In the genomic region with DNA sequence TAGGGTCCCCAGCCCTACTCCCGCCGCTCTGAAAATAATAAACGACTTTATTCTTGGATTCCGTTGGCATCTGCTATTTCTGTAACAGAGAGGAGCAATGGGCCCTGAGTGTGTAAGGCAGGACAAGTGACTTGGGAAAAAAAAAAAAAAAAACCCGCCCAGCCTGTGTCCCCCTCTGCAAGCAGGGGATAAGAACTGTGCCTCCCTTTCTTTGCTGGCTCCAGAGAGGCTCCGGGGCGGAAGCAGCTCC, we compare ENCODE assay signal across 8 cellular contexts. TPM values are rescaled to one million over a fixed set of nuclear protein-coding genes. Genes with fewer than 3 reads are reported as not detected.
A peak's percentile ranks its signal among the peaks of the same experiment; 100 is the strongest.
DNase-seq lines count a peak whose midpoint lies in the region; ATAC-seq and TF ChIP-seq lines count a peak whose summit lies in the region.

No MANE protein-coding gene starts in this region.

- POLR2A ChIA-PET in activated CD4-positive, alpha-beta memory T cell treated with anti-CD3 and anti-CD28 coated beads for 36 hours (lab: Charles Lee), result no interaction called here

- H4K20me1 ChIP-seq in GM23338 (replicated peaks; ENCODE audit: insufficient read depth), result no peaks in the 10 kb centered on the region

- H3K4me3 ChIP-seq in GM23338 (peak overlapping the region; percentile 94), right atrium auricular region (peak overlapping the region; percentile 57 to 77), skeletal muscle satellite cell (ENCODE audit: low read length) (peak overlapping the region; percentile 83)

- CTCF ChIA-PET in activated CD4-positive, alpha-beta memory T cell treated with anti-CD3 and anti-CD28 coated beads for 36 hours (lab: Charles Lee), result no interaction called here

- peak overlapping the region; percentile 67 for H3K27ac Mint-ChIP-seq in GM23338
- H3K27ac Mint-ChIP-seq in activated CD4-positive, alpha-beta memory T cell treated with anti-CD3 and anti-CD28 coated beads for 36 hours, result peak overlapping the region; percentile 80

- H3K27me3 ChIP-seq in GM23338 (ENCODE audit: insufficient read depth) (peaks cover 23% of the 10 kb centered on the region; the same call in 1 of the 2 replicates), right atrium auricular region (no peaks in the 10 kb centered on the region), skeletal muscle satellite cell (ENCODE audit: control insufficient read depth, insufficient read depth, low read length) (no peaks in the 10 kb centered on the region)

- peak overlapping the region; percentile 87 for H3K9ac ChIP-seq in skeletal muscle satellite cell (ENCODE audit: low read depth, low read length)

- peaks cover 3% of the 10 kb centered on the region; the same call in 1 of the 3 replicates for H3K36me3 Mint-ChIP-seq in GM23338 (ENCODE audit: low read depth)
- peaks cover 5% of the 10 kb centered on the region for H3K36me3 Mint-ChIP-seq in activated CD4-positive, alpha-beta memory T cell treated with anti-CD3 and anti-CD28 coated beads for 36 hours

- TF ChIP-seq CTCF in GM23338 (conservative IDR thresholded peaks at IDR 0.05; ENCODE audit: low read depth in 2 of 2) (no peak), right atrium auricular region (IDR thresholded peaks at IDR 0.05) (no peak)

- H3K9me3 ChIP-seq in right atrium auricular region, result no peaks in the 10 kb centered on the region
- H3K9me3 ChIP-seq in skeletal muscle satellite cell (replicated peaks; ENCODE audit: low read length), result no peaks in the 10 kb centered on the region

- H3K9me2 ChIP-seq in GM23338 (ENCODE audit: insufficient read depth), result no peaks in the 10 kb centered on the region

- peaks cover 24% of the 10 kb centered on the region; the same call in 2 of the 3 replicates for H3K4me1 Mint-ChIP-seq in GM23338
- peaks cover 33% of the 10 kb centered on the region for H3K4me1 Mint-ChIP-seq in activated CD4-positive, alpha-beta memory T cell treated with anti-CD3 and anti-CD28 coated beads for 36 hours (ENCODE audit: low read depth)

- no peak for ATAC-seq in GM23338

- H3K27ac ChIP-seq in GM23338 (ENCODE audit: low read depth) (no peak overlapping the region), right atrium auricular region (peak overlapping the region; percentile 92 to 97)

- no peaks in the 10 kb centered on the region for H3K9me3 Mint-ChIP-seq in GM23338
- no peaks in the 10 kb centered on the region for H3K9me3 Mint-ChIP-seq in activated CD4-positive, alpha-beta memory T cell treated with anti-CD3 and anti-CD28 coated beads for 36 hours

- intact Hi-C loops in activated CD4-positive, alpha-beta memory T cell treated with anti-CD3 and anti-CD28 coated beads for 36 hours (cut with micrococcal nuclease), result loop anchor here (1.0 kb wide), 2 partner anchors 11 to 23 kb away; a partner anchor contains a TSS

- H3K4me2 ChIP-seq in GM23338, result peak overlapping the region; percentile 96
- peak overlapping the region; percentile 96 for H3K4me2 ChIP-seq in skeletal muscle satellite cell (ENCODE audit: low read length)

- no peak overlapping the region for H2AFZ ChIP-seq in GM23338

- no peak for DNase-seq in GM23338 (ENCODE audit: low spot score)
- no peak for DNase-seq in activated CD4-positive, alpha-beta memory T cell treated with anti-CD3 and anti-CD28 coated beads for 36 hours
- no peak for DNase-seq in right atrium auricular region (ENCODE audit: low spot score)
- DNase-seq in NCI-H1105 (lab: John Stamatoyannopoulos, UW), result no peak
- DNase-seq in COR-L47 (lab: John Stamatoyannopoulos, UW), result no peak
- DNase-seq in inferior parietal cortex (ENCODE audit: extremely low spot score), result no peak
- no peak for DNase-seq in activated CD4-positive, CD25-positive, alpha-beta regulatory T cell treated with anti-CD3 and anti-CD28 coated beads, Interleukin-2, amount 50 U/mL, for 72 hours

- H3K79me2 ChIP-seq in GM23338 (replicated peaks; ENCODE audit: insufficient read depth), result no peaks in the 10 kb centered on the region; the same call in 1 of the 2 replicates

- peaks cover 22% of the 10 kb centered on the region for H3K27me3 Mint-ChIP-seq in GM23338 (ENCODE audit: insufficient read depth, low read depth, poor library complexity)
- no peaks in the 10 kb centered on the region for H3K27me3 Mint-ChIP-seq in activated CD4-positive, alpha-beta memory T cell treated with anti-CD3 and anti-CD28 coated beads for 36 hours

- H3K4me1 ChIP-seq in GM23338 (ENCODE audit: insufficient read depth) (peaks cover 17% of the 10 kb centered on the region; the same call in 1 of the 2 replicates), right atrium auricular region (peaks cover 0 to 74% of the 10 kb centered on the region in 2 donors), skeletal muscle satellite cell (ENCODE audit: control insufficient read depth, insufficient read depth, low read length) (peaks cover 44% of the 10 kb centered on the region)

- H3F3A ChIP-seq in GM23338 (replicated peaks; ENCODE audit: low read depth), result peaks cover 13% of the 10 kb centered on the region

- no peaks in the 10 kb centered on the region for H3K36me3 ChIP-seq in GM23338 (ENCODE audit: insufficient read depth)
- no peaks in the 10 kb centered on the region for H3K36me3 ChIP-seq in right atrium auricular region
- peaks cover 4% of the 10 kb centered on the region for H3K36me3 ChIP-seq in skeletal muscle satellite cell (ENCODE audit: insufficient read depth, low read length)

- peak overlapping the region; percentile 83 for H3K4me3 Mint-ChIP-seq in GM23338
- peak overlapping the region; percentile 79 for H3K4me3 Mint-ChIP-seq in activated CD4-positive, alpha-beta memory T cell treated with anti-CD3 and anti-CD28 coated beads for 36 hours

TF ChIP-seq in GM23338, 12 proteins besides CTCF, POLR2A, EP300 and RAD21 (continues in another document):
- TF ChIP-seq, protein P1, sequence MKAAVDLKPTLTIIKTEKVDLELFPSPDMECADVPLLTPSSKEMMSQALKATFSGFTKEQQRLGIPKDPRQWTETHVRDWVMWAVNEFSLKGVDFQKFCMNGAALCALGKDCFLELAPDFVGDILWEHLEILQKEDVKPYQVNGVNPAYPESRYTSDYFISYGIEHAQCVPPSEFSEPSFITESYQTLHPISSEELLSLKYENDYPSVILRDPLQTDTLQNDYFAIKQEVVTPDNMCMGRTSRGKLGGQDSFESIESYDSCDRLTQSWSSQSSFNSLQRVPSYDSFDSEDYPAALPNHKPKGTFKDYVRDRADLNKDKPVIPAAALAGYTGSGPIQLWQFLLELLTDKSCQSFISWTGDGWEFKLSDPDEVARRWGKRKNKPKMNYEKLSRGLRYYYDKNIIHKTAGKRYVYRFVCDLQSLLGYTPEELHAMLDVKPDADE (IDR thresholded peaks at IDR 0.05), result no peak
- TF ChIP-seq ZNF331 (CRISPR knock-in tag; IDR thresholded peaks at IDR 0.05; ENCODE audit: low read depth) (no peak), CREB1 (CRISPR knock-in tag; IDR thresholded peaks at IDR 0.05; ENCODE audit: low read depth) (no peak)

RNA-seq across cellular contexts. Expression of a gene that starts 0.5 kb away (rescaled TPM):
- total RNA-seq in GM23338 (2014; rRNA removed; shearing (Covaris generic)), result 7.7 and 10.5 TPM in 2 replicates
- 31.0 and 34.4 TPM in 2 replicates for polyA plus RNA-seq in GM23338 (2016; fragmentation: Nextera tagmentation; extraction: Ambion mirVana)
- 10 to 100 TPM; 22.5 to 26.2 TPM for total RNA-seq in activated CD4-positive, alpha-beta memory T cell treated with anti-CD3 and anti-CD28 coated beads for 36 hours
- 10 to 100 TPM; 24.7 to 32.1 TPM for total RNA-seq in right atrium auricular region
- 7.9 and 9.4 TPM in 2 replicates for total RNA-seq in skeletal muscle satellite cell (2012; rRNA removed)

RNA-seq across cellular contexts. Expression of a gene that starts 3.8 kb away (rescaled TPM):
- total RNA-seq in GM23338 (2014; rRNA removed; shearing (Covaris generic)), result 35.1 and 67.0 TPM in 2 replicates
- 31.1 and 33.9 TPM in 2 replicates for polyA plus RNA-seq in GM23338 (2016; fragmentation: Nextera tagmentation; extraction: Ambion mirVana)
- 10 to 100 TPM; 69.8 to 79.8 TPM for total RNA-seq in activated CD4-positive, alpha-beta memory T cell treated with anti-CD3 and anti-CD28 coated beads for 36 hours
- 10 to 100 TPM; 73.3 to 95.6 TPM for total RNA-seq in right atrium auricular region
- 71.0 and 82.1 TPM in 2 replicates for total RNA-seq in skeletal muscle satellite cell (2012; rRNA removed)

RNA-seq across cellular contexts. Expression of a gene that starts 3.9 kb away (rescaled TPM):
- total RNA-seq in GM23338 (2014; rRNA removed; shearing (Covaris generic)), result 36.9 and 40.6 TPM in 2 replicates
- 52.2 and 55.7 TPM in 2 replicates for polyA plus RNA-seq in GM23338 (2016; fragmentation: Nextera tagmentation; extraction: Ambion mirVana)
- 10 to 100 TPM; 30.4 to 35.6 TPM for total RNA-seq in activated CD4-positive, alpha-beta memory T cell treated with anti-CD3 and anti-CD28 coated beads for 36 hours
- total RNA-seq in right atrium auricular region, result 10 to 100 TPM; 86.0 to 95.8 TPM
- 27.1 and 29.9 TPM in 2 replicates for total RNA-seq in skeletal muscle satellite cell (2012; rRNA removed)

RNA-seq across cellular contexts. Expression of a gene that starts 4.5 kb away (rescaled TPM):
- total RNA-seq in GM23338 (2014; rRNA removed; shearing (Covaris generic)), result 24.2 and 25.8 TPM in 2 replicates
- 20.8 and 24.6 TPM in 2 replicates for polyA plus RNA-seq in GM23338 (2016; fragmentation: Nextera tagmentation; extraction: Ambion mirVana)
- total RNA-seq in activated CD4-positive, alpha-beta memory T cell treated with anti-CD3 and anti-CD28 coated beads for 36 hours, result 10 to 100 TPM; 78.9 to 82.1 TPM
- 100 to 1,000 TPM; 153 to 201 TPM for total RNA-seq in right atrium auricular region
- total RNA-seq in skeletal muscle satellite cell (2012; rRNA removed), result 20.3 and 30.1 TPM in 2 replicates

RNA-seq across cellular contexts. Expression of a gene that starts 11.0 kb away (rescaled TPM):
- total RNA-seq in GM23338 (2014; rRNA removed; shearing (Covaris generic)), result 31.4 and 35.0 TPM in 2 replicates
- 201 and 221 TPM in 2 replicates for polyA plus RNA-seq in GM23338 (2016; fragmentation: Nextera tagmentation; extraction: Ambion mirVana)
- 10 to 100 TPM; 28.7 to 34.9 TPM for total RNA-seq in activated CD4-positive, alpha-beta memory T cell treated with anti-CD3 and anti-CD28 coated beads for 36 hours
- 10 to 100 TPM; 59.1 to 83.4 TPM for total RNA-seq in right atrium auricular region
- total RNA-seq in skeletal muscle satellite cell (2012; rRNA removed), result 31.0 and 47.1 TPM in 2 replicates
